In the genomic region with DNA sequence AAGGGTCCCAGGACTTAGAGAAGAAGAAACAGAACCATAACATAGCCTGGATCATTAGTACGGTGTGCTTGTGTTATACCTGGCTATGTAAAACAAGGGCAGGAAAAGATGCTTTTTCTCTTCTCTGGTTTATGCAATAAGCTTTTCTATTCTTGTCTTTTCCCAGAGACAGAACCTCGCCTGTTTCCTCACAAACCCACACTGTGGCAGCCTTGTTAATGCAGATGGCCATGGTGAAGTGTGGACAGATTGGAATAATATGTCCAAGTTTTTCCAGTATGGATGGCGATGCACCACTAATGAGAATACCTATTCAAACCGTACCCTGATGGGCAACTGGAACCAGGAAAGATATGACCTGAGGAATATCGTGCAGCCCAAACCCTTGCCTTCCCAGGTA, we compare ENCODE assay signal across 31 cellular contexts. TPM values are rescaled to one million over a fixed set of nuclear protein-coding genes. Genes with fewer than 3 reads are reported as not detected.
"Had no signal": no experiment of that assay in that cellular context is flagged by ENCODE, and none has a peak within 500 bp of the region (broad histone marks: within the 10 kb centered on the region; RNA-seq: fewer than 3 reads in every experiment).

No MANE protein-coding gene starts in this region.

- ATAC-seq: activated CD4-positive, CD25-positive, alpha-beta regulatory T cell treated with anti-CD3 and anti-CD28 coated beads, Interleukin-2, amount 50 U/mL, for 24 hours; activated CD8-positive, alpha-beta T cell treated with anti-CD3 and anti-CD28 coated beads for 36 hours; activated naive CD8-positive, alpha-beta T cell treated with anti-CD3 and anti-CD28 coated beads, Interleukin-2, amount 50 U/mL, for 24 hours; activated T-cell treated with anti-CD3 and anti-CD28 coated beads, Interleukin-2, amount 50 U/mL, for 4 hours; activated T-helper 17 cell treated with anti-CD3 and anti-CD28 coated beads, Interleukin-2, amount 50 U/mL, for 72 hours; body of pancreas; effector memory CD8-positive, alpha-beta T cell; gastroesophageal sphincter; T-helper 17 cell had no signal

- H3K4me3 ChIP-seq: adrenal gland, body of pancreas, cardiac muscle cell, coronary artery, esophagus squamous epithelium, gastroesophageal sphincter had no signal

- DNase-seq: activated B cell treated with CpG ODN at 0.5 μM for 24 hours; activated CD4-positive, alpha-beta T cell treated with anti-CD3 and anti-CD28 coated beads for 48 hours; activated CD4-positive, alpha-beta T cell treated with anti-CD3 and anti-CD28 coated beads, Interleukin-2, amount 50 U/mL, for 1 hour; activated CD4-positive, alpha-beta T cell treated with anti-CD3 and anti-CD28 coated beads, Interleukin-2, amount 50 U/mL, for 48 hours; activated CD8-positive, alpha-beta memory T cell treated with anti-CD3 and anti-CD28 coated beads for 24 hours; activated CD8-positive, alpha-beta T cell treated with anti-CD3 and anti-CD28 coated beads for 36 hours; activated effector memory CD4-positive, alpha-beta T cell treated with anti-CD3 and anti-CD28 coated beads, Interleukin-2, amount 50 U/mL, for 16 hours; activated naive CD4-positive, alpha-beta T cell treated with anti-CD3 and anti-CD28 coated beads for 36 hours; activated naive CD8-positive, alpha-beta T cell treated with anti-CD3 and anti-CD28 coated beads for 36 hours; activated naive CD8-positive, alpha-beta T cell treated with anti-CD3 and anti-CD28 coated beads, Interleukin-2, amount 50 U/mL, for 24 hours; activated T-cell treated with anti-CD3 and anti-CD28 coated beads, Interleukin-2, amount 50 U/mL, for 4 hours; adrenal gland; aorta; body of pancreas; central memory CD4-positive, alpha-beta T cell; cerebellar nuclear complex; effector CD4-positive, alpha-beta T cell; effector memory CD8-positive, alpha-beta T cell; esophagus squamous epithelium; foreskin melanocyte; head of caudate nucleus; T-helper 1 cell; T-helper 17 cell; T1000; WERI-Rb-1 had no signal

- H3K27ac ChIP-seq: adrenal gland, body of pancreas, cardiac muscle cell, coronary artery, epithelial cell of prostate, esophagus squamous epithelium, gastroesophageal sphincter, WERI-Rb-1 had no signal

- H3K27me3 ChIP-seq: adrenal gland, body of pancreas, cardiac muscle cell, esophagus squamous epithelium, gastroesophageal sphincter had no signal

RNA-seq across cellular contexts. Expression of a gene that starts 29.4 kb away (rescaled TPM):
- total RNA-seq: activated B cell treated with CpG ODN at 0.5 μM for 24 hours; activated CD8-positive, alpha-beta T cell treated with anti-CD3 and anti-CD28 coated beads for 36 hours; activated naive CD4-positive, alpha-beta T cell treated with anti-CD3 and anti-CD28 coated beads for 36 hours; activated naive CD8-positive, alpha-beta T cell treated with anti-CD3 and anti-CD28 coated beads for 36 hours; activated T-helper 17 cell treated with anti-CD3 and anti-CD28 coated beads, Interleukin-2, amount 50 U/mL, for 72 hours; T-helper 17 cell had no signal

RNA-seq across cellular contexts. Expression of a gene that starts 30.3 kb away (rescaled TPM):
- total RNA-seq: activated B cell treated with CpG ODN at 0.5 μM for 24 hours; activated CD8-positive, alpha-beta T cell treated with anti-CD3 and anti-CD28 coated beads for 36 hours; activated naive CD4-positive, alpha-beta T cell treated with anti-CD3 and anti-CD28 coated beads for 36 hours; activated naive CD8-positive, alpha-beta T cell treated with anti-CD3 and anti-CD28 coated beads for 36 hours; activated T-cell treated with anti-CD3 and anti-CD28 coated beads, Interleukin-2, amount 50 U/mL, for 4 hours; body of pancreas; T-helper 17 cell had no signal
